ENCODE assay signal across 1 cellular context in genomic region chr3:16494906-16495580, GRCh38.
TF ChIP-seq lines count a peak whose summit lies in the region.

No MANE protein-coding gene starts in this region.

TF ChIP-seq in GM12878, 131 proteins besides CTCF, POLR2A, EP300 and RAD21:
- no peak for TF ChIP-seq EZH2 (IDR thresholded peaks at IDR 0.05; ENCODE audit: borderline replicate concordance, control insufficient read depth, low read depth, low read length)
- no peak for TF ChIP-seq CEBPZ (IDR thresholded peaks at IDR 0.05; ENCODE audit: low read depth, low read length)
- TF ChIP-seq MEF2B (IDR thresholded peaks at IDR 0.05; ENCODE audit: partially characterized antibody, poor library complexity, severe bottlenecking) = no peak
- no peak for TF ChIP-seq MTA3 (IDR thresholded peaks at IDR 0.05; ENCODE audit: borderline replicate concordance, low read length)
- TF ChIP-seq STAT1 (conservative IDR thresholded peaks at IDR 0.05) = no peak
- no peak for TF ChIP-seq SPI1 (IDR thresholded peaks at IDR 0.05; ENCODE audit: borderline replicate concordance, insufficient read depth, low read depth, low read length)
- no peak for TF ChIP-seq MTA2 (IDR thresholded peaks at IDR 0.05; ENCODE audit: low read depth)
- TF ChIP-seq NFYA (IDR thresholded peaks at IDR 0.05; ENCODE audit: borderline replicate concordance, low read depth, low read length) = no peak
- no peak for TF ChIP-seq SRF (IDR thresholded peaks at IDR 0.05; ENCODE audit: low read depth in 2 of 2, low read length in 2 of 2)
- no peak for TF ChIP-seq SUPT20H (IDR thresholded peaks at IDR 0.05; ENCODE audit: borderline replicate concordance, control insufficient read depth, low read depth, low read length)
- TF ChIP-seq CHD2 (IDR thresholded peaks at IDR 0.05; ENCODE audit: borderline replicate concordance, low read depth, low read length) = no peak
- TF ChIP-seq SMAD5 (IDR thresholded peaks at IDR 0.05; ENCODE audit: low read depth) = no peak
- no peak for TF ChIP-seq PBX3 (IDR thresholded peaks at IDR 0.05; ENCODE audit: insufficient replicate concordance, low read depth, low read length)
- no peak for TF ChIP-seq ZSCAN29 (IDR thresholded peaks at IDR 0.05)
- TF ChIP-seq YBX1 (IDR thresholded peaks at IDR 0.05) = no peak
- no peak for TF ChIP-seq IKZF1 (conservative IDR thresholded peaks at IDR 0.05)
- TF ChIP-seq ZBTB11 (CRISPR knock-in tag; IDR thresholded peaks at IDR 0.05) = no peak
- TF ChIP-seq SMC3 (IDR thresholded peaks at IDR 0.05; ENCODE audit: borderline replicate concordance, low read length) = no peak
- no peak for TF ChIP-seq CHD4 (IDR thresholded peaks at IDR 0.05)
- no peak for TF ChIP-seq NR2C2 (IDR thresholded peaks at IDR 0.05; ENCODE audit: borderline replicate concordance, control insufficient read depth, insufficient read length, low read depth)
TF ChIP-seq in GM12878: peak in this region for 0.
